Comparison of ENCODE assay signal across 1 cellular context in genomic region chrX:139483721-139484120, GRCh38.
TF ChIP-seq lines count a peak whose summit lies in the region.

No MANE protein-coding gene starts in this region.

TF ChIP-seq in GM23338, 12 proteins besides CTCF, POLR2A, EP300 and RAD21 (continued from another document):
- TF ChIP-seq REST (IDR thresholded peaks at IDR 0.05; ENCODE audit: unreplicated experiment) (no peak), ZNF331 (CRISPR knock-in tag; IDR thresholded peaks at IDR 0.05; ENCODE audit: low read depth) (no peak)
